Comparison of ENCODE assay signal across 21 cellular contexts in genomic region chr4:162782096-162782777, GRCh38.
"Had no signal": no experiment of that assay in that cellular context is flagged by ENCODE, and none has a peak within 500 bp of the region (broad histone marks: within the 10 kb centered on the region; RNA-seq: fewer than 3 reads in every experiment).

No MANE protein-coding gene starts in this region.

- H3K36me3 Mint-ChIP-seq: activated naive CD4-positive, alpha-beta T cell treated with anti-CD3 and anti-CD28 coated beads, Interleukin-2, amount 50 U/mL, for 72 hours; naive thymus-derived CD4-positive, alpha-beta T cell had no signal

- H3K9me3 Mint-ChIP-seq: activated CD4-positive, alpha-beta T cell treated with anti-CD3 and anti-CD28 coated beads, Interleukin-2, amount 10 ng/mL, durations not matched to agents 7 days and 5 days; activated naive CD4-positive, alpha-beta T cell treated with anti-CD3 and anti-CD28 coated beads, Interleukin-2, amount 50 U/mL, for 72 hours; activated T-helper 17 cell treated with anti-CD3 and anti-CD28 coated beads, Interleukin-2, amount 50 U/mL, for 72 hours had no signal

- H3K36me3 ChIP-seq: ascending aorta, brain microvascular endothelial cell, colonic mucosa, esophagus muscularis mucosa, gastrocnemius medialis, prostate gland, tibial nerve had no signal

- H3K27ac Mint-ChIP-seq: activated CD4-positive, alpha-beta T cell treated with anti-CD3 and anti-CD28 coated beads, Interleukin-2, amount 10 ng/mL, durations not matched to agents 7 days and 5 days; activated CD8-positive, alpha-beta T cell treated with anti-CD3 and anti-CD28 coated beads, Interleukin-2, amount 10 ng/mL, durations not matched to agents 7 days and 5 days; activated naive CD4-positive, alpha-beta T cell treated with anti-CD3 and anti-CD28 coated beads, Interleukin-2, amount 50 U/mL, for 72 hours; activated T-helper 17 cell treated with anti-CD3 and anti-CD28 coated beads, Interleukin-2, amount 50 U/mL, for 72 hours; naive thymus-derived CD4-positive, alpha-beta T cell had no signal

- H3K27me3 ChIP-seq: ascending aorta, brain microvascular endothelial cell, colonic mucosa, esophagus muscularis mucosa, gastrocnemius medialis, tibial nerve had no signal

- DNase-seq: activated CD4-positive, alpha-beta T cell treated with anti-CD3 and anti-CD28 coated beads, Interleukin-2, amount 10 ng/mL, durations not matched to agents 7 days and 5 days; activated CD4-positive, CD25-positive, alpha-beta regulatory T cell treated with anti-CD3 and anti-CD28 coated beads, Interleukin-2, amount 50 U/mL, for 72 hours; activated CD8-positive, alpha-beta T cell treated with anti-CD3 and anti-CD28 coated beads, Interleukin-2, amount 10 ng/mL, durations not matched to agents 7 days and 5 days; activated T-cell treated with anti-CD3 and anti-CD28 coated beads, Interleukin-2, amount 50 U/mL, for 1 hour; central memory CD4-positive, alpha-beta T cell; colonic mucosa; gastrocnemius medialis; left colon; naive thymus-derived CD4-positive, alpha-beta T cell; right cardiac atrium; stimulated activated CD4-positive, alpha-beta T cell treated with anti-CD3 and anti-CD28 coated beads, Interleukin-12 subunit alpha, Interleukin-12 subunit beta, amount 100 ng/mL, for 4 hours; stimulated activated CD4-positive, alpha-beta T cell treated with anti-CD3 and anti-CD28 coated beads, Interleukin-4, amount 100 ng/mL, for 4 hours; stimulated activated naive CD8-positive, alpha-beta T cell treated with anti-CD3 and anti-CD28 coated beads, Interleukin-15, Interleukin-2, amounts not matched to agents 100 U/mL and 50 U/mL, for 24 hours had no signal

- H3K27me3 Mint-ChIP-seq: activated CD4-positive, alpha-beta T cell treated with anti-CD3 and anti-CD28 coated beads, Interleukin-2, amount 10 ng/mL, durations not matched to agents 7 days and 5 days; activated T-helper 17 cell treated with anti-CD3 and anti-CD28 coated beads, Interleukin-2, amount 50 U/mL, for 72 hours had no signal

- H3K4me1 Mint-ChIP-seq: activated CD4-positive, alpha-beta T cell treated with anti-CD3 and anti-CD28 coated beads, Interleukin-2, amount 10 ng/mL, durations not matched to agents 7 days and 5 days; activated T-helper 17 cell treated with anti-CD3 and anti-CD28 coated beads, Interleukin-2, amount 50 U/mL, for 72 hours; naive thymus-derived CD4-positive, alpha-beta T cell had no signal

- H3K9me3 ChIP-seq: ascending aorta, colonic mucosa, esophagus muscularis mucosa, gastrocnemius medialis, prostate gland, tibial nerve had no signal

- H3K27ac ChIP-seq: ascending aorta, colonic mucosa, esophagus muscularis mucosa, gastrocnemius medialis, prostate gland, tibial nerve, VCaP had no signal

- H3K4me3 Mint-ChIP-seq: activated CD4-positive, alpha-beta T cell treated with anti-CD3 and anti-CD28 coated beads, Interleukin-2, amount 10 ng/mL, durations not matched to agents 7 days and 5 days; activated CD8-positive, alpha-beta T cell treated with anti-CD3 and anti-CD28 coated beads, Interleukin-2, amount 10 ng/mL, durations not matched to agents 7 days and 5 days; activated T-helper 17 cell treated with anti-CD3 and anti-CD28 coated beads, Interleukin-2, amount 50 U/mL, for 72 hours; naive thymus-derived CD4-positive, alpha-beta T cell had no signal

- H3K4me3 ChIP-seq: ascending aorta, colonic mucosa, esophagus muscularis mucosa, gastrocnemius medialis, prostate gland, tibial nerve had no signal

- H3K4me1 ChIP-seq: ascending aorta, colonic mucosa, esophagus muscularis mucosa, gastrocnemius medialis, prostate gland, tibial nerve had no signal
